Comparison of ENCODE assay signal across 18 cellular contexts in genomic region chr7:47515305-47515834, GRCh38.
A peak's percentile ranks its signal among the peaks of the same experiment; 100 is the strongest.
DNase-seq lines count a peak whose midpoint lies in the region; ATAC-seq, FAIRE-seq and TF ChIP-seq lines count a peak whose summit lies in the region.
"Had no signal": no experiment of that assay in that cellular context is flagged by ENCODE, and none has a peak within 500 bp of the region (broad histone marks: within the 10 kb centered on the region; RNA-seq: fewer than 3 reads in every experiment).

No MANE protein-coding gene starts in this region.

- peaks cover 4% of the 10 kb centered on the region for H3K9me3 ChIP-seq in trophoblast cell (ENCODE audit: insufficient read depth, low read depth, low read length)
- H3K9me3 ChIP-seq: HAP-1 had no signal

- peaks cover 14% of the 10 kb centered on the region for H3K79me2 ChIP-seq in trophoblast cell (ENCODE audit: control insufficient read depth, insufficient read depth, low read length, poor library complexity)

- peak overlapping the region; percentile 9 for H3K18ac ChIP-seq in trophoblast cell (ENCODE audit: low read length)

- no peak for ATAC-seq in HG03139 (IDR thresholded peaks at IDR 0.05; ENCODE audit: unreplicated experiment)
- no peak for ATAC-seq in HG02884 (IDR thresholded peaks at IDR 0.05; ENCODE audit: unreplicated experiment)
- ATAC-seq: CD8-positive, alpha-beta T cell; K562 had no signal

- H2AFZ ChIP-seq in trophoblast cell (ENCODE audit: insufficient read depth, low read length, poor library complexity): no peak overlapping the region

- H4K91ac ChIP-seq in trophoblast cell (ENCODE audit: low read depth, low read length): no peak overlapping the region

- H3K4me1 ChIP-seq in trophoblast cell (ENCODE audit: control insufficient read depth in 1 of 2, insufficient read depth in 2 of 2, low read length in 2 of 2): peaks cover 36 to 39% of the 10 kb centered on the region in 2 experiments

- no peak overlapping the region for H3K9ac ChIP-seq in trophoblast cell (ENCODE audit: low read length)

- no peak overlapping the region for H4K12ac ChIP-seq in trophoblast cell (ENCODE audit: low read depth, low read length)

- H2BK12ac ChIP-seq in trophoblast cell (ENCODE audit: low read length): no peak overlapping the region

- no peak overlapping the region for H3K23ac ChIP-seq in trophoblast cell (ENCODE audit: low read length)

- DNase-seq in HTR-8/SVneo (ENCODE audit: insufficient read length, low spot score) (no peak), bronchial epithelial cell (ENCODE audit: low read depth) (no peak), trophoblast cell (no peak), NCI-H2171 treated with DMSO at 0.1 percent for 48 hours (lab: John Stamatoyannopoulos, UW) (no peak)
- DNase-seq: CD8-positive, alpha-beta T cell; COR-L47; DMS153; DMS79 treated with DMSO at 0.1 percent for 48 hours; EL; GOT3; HFFc6 had no signal

- no peak overlapping the region for H2AK5ac ChIP-seq in trophoblast cell (ENCODE audit: low read length)

- peaks cover 34% of the 10 kb centered on the region for H3K79me1 ChIP-seq in trophoblast cell (ENCODE audit: low read length)

- no peak for TF ChIP-seq CTCF in bronchial epithelial cell (IDR thresholded peaks at IDR 0.05; ENCODE audit: insufficient read depth, low read length, severe bottlenecking)

- WGBS in trophoblast cell (ENCODE audit: extremely low coverage, insufficient coverage, insufficient read length): 100% methylated on average over 4 of the region's 7 CpGs

- no peak overlapping the region for H3K4ac ChIP-seq in trophoblast cell (ENCODE audit: low read depth, low read length)

- H2BK120ac ChIP-seq in trophoblast cell (ENCODE audit: insufficient read depth, low read length, poor library complexity): no peak overlapping the region

- no peak overlapping the region for H3K27ac ChIP-seq in trophoblast cell (ENCODE audit: low read depth, low read length)

- H3K27me3 ChIP-seq in bronchial epithelial cell (ENCODE audit: control insufficient read depth, insufficient read depth, low read length) (no peaks in the 10 kb centered on the region), trophoblast cell (ENCODE audit: insufficient read depth, low read length) (no peaks in the 10 kb centered on the region)

- no peak overlapping the region for H4K8ac ChIP-seq in trophoblast cell (ENCODE audit: low read depth, low read length)

- FAIRE-seq in HTR-8/SVneo (lab: Jason Lieb, UNC) (peak; percentile 96), bronchial epithelial cell (lab: Jason Lieb, UNC) (peak; percentile 70)
- FAIRE-seq: D721Med, G401.6, GM12892, K562 had no signal

- peaks cover 3% of the 10 kb centered on the region for H3K36me3 ChIP-seq in bronchial epithelial cell (ENCODE audit: control insufficient read depth, insufficient read depth, low read length)
- peaks cover 31 to 34% of the 10 kb centered on the region in 2 experiments for H3K36me3 ChIP-seq in trophoblast cell (ENCODE audit: control insufficient read depth in 1 of 2, insufficient read depth in 2 of 2, low read length in 2 of 2)

- no peak overlapping the region for H3K14ac ChIP-seq in trophoblast cell (ENCODE audit: low read length)

- no peak overlapping the region for H3K4me2 ChIP-seq in trophoblast cell (ENCODE audit: low read length)

- H2BK5ac ChIP-seq in trophoblast cell (ENCODE audit: low read depth, low read length, poor library complexity): no peak overlapping the region

- H3K4me3 ChIP-seq in bronchial epithelial cell (ENCODE audit: low read depth, low read length) (no peak overlapping the region), trophoblast cell (ENCODE audit: low read depth, low read length) (no peak overlapping the region)
- H3K4me3 ChIP-seq: HAP-1, K562 had no signal
